ENCODE assay signal across 1 cellular context in the genomic region with DNA sequence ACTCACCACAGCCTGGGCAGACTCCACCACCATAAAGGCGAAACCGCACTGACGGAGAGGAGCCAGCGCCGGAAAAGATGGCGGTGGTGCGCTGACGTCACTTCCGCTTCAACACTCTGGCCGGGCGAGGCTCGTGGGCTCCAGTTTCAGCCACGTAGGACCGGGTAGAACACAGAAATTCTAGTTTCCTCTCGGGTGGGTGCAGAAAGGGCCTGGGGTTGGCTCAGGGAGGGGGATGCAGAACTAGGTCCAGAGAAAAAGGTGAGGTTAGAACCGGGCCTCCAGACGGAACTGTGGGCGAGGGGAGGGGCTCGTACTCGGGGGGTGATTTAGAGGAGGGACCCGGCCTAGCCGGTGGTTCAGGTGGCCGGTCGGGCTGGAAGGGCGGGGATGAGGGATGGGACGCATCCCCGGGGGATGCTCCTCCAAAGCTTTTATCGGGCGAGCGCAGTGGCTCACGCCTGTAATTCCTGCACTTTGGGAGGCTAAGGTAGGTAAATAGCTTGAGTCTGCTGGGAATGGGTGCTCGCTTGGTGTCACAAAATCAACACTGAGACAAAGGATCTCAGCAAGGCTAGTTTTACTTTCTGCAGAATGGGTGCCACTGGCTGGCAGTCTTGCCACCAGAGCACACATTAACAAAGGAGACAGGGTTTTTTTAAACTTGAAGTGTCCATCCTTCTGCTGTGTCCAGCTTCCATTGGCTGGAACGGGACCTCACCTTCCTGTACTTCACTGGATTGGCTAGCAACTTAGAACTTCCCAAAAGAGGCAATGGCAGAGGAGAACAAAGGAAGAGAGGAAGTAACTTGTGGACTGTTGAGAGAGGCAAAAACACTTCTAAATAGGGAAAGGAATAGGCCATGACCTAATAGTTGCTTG.
TF ChIP-seq lines count a peak whose summit lies in the region.

Gene ZNF561 (minus strand): TSS at position 77 of the 882 bp plus-strand sequence. CDS start 1,776 bp downstream, outside the sequence.

TF ChIP-seq in GM12878, 131 proteins besides CTCF, POLR2A, EP300 and RAD21 (continued from another document and continues in another):
- 0 out of 2 replicates have a peak, but pooled peaks have one; percentile 8 for TF ChIP-seq ZBTB33 (IDR thresholded peaks at IDR 0.05)
- no peak for TF ChIP-seq ZZZ3 (IDR thresholded peaks at IDR 0.05; ENCODE audit: control insufficient read depth, insufficient read length, low read depth)
- peak; percentile 32 to 43; a peak in 1 of 4 replicates for TF ChIP-seq IKZF2 (IDR thresholded peaks at IDR 0.05)
- TF ChIP-seq EZH2 (IDR thresholded peaks at IDR 0.05; ENCODE audit: borderline replicate concordance, control insufficient read depth, low read depth, low read length) = no peak
- TF ChIP-seq TAF1 (IDR thresholded peaks at IDR 0.05; ENCODE audit: borderline replicate concordance, low read depth, low read length) = peak; percentile 71
- peak; percentile 51 for TF ChIP-seq MEF2B (IDR thresholded peaks at IDR 0.05; ENCODE audit: partially characterized antibody, poor library complexity, severe bottlenecking)
- peak; percentile 77; the same call in 1 of the 2 replicates for TF ChIP-seq PML (IDR thresholded peaks at IDR 0.05; ENCODE audit: low read length)
- TF ChIP-seq CUX1 (IDR thresholded peaks at IDR 0.05; ENCODE audit: insufficient replicate concordance, low read depth, low read length) = peak; percentile 28
- TF ChIP-seq SRF (IDR thresholded peaks at IDR 0.05; ENCODE audit: low read depth in 2 of 2, low read length in 2 of 2) = peak in 1 of 2 experiments; percentile 74; a peak in 2 of 4 replicates
- TF ChIP-seq SMAD5 (IDR thresholded peaks at IDR 0.05; ENCODE audit: low read depth) = peak; percentile 69
- TF ChIP-seq REST (IDR thresholded peaks at IDR 0.05; ENCODE audit: low read depth, low read length) = no peak
- TF ChIP-seq, protein P1, sequence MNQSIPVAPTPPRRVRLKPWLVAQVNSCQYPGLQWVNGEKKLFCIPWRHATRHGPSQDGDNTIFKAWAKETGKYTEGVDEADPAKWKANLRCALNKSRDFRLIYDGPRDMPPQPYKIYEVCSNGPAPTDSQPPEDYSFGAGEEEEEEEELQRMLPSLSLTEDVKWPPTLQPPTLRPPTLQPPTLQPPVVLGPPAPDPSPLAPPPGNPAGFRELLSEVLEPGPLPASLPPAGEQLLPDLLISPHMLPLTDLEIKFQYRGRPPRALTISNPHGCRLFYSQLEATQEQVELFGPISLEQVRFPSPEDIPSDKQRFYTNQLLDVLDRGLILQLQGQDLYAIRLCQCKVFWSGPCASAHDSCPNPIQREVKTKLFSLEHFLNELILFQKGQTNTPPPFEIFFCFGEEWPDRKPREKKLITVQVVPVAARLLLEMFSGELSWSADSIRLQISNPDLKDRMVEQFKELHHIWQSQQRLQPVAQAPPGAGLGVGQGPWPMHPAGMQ (IDR thresholded peaks at IDR 0.05; ENCODE audit: borderline replicate concordance) = no peak
- TF ChIP-seq SREBF1 (IDR thresholded peaks at IDR 0.05; ENCODE audit: low read length) = peak; percentile 53
- TF ChIP-seq ZNF687 (IDR thresholded peaks at IDR 0.05) = peak; percentile 54; the same call in 1 of the 2 replicates
- TF ChIP-seq DPF2 (IDR thresholded peaks at IDR 0.05) = 0 out of 2 replicates have a peak, but pooled peaks have one; percentile 27
- TF ChIP-seq ZNF384 (IDR thresholded peaks at IDR 0.05; ENCODE audit: borderline replicate concordance, low read depth, low read length) = no peak
- TF ChIP-seq, protein P2, sequence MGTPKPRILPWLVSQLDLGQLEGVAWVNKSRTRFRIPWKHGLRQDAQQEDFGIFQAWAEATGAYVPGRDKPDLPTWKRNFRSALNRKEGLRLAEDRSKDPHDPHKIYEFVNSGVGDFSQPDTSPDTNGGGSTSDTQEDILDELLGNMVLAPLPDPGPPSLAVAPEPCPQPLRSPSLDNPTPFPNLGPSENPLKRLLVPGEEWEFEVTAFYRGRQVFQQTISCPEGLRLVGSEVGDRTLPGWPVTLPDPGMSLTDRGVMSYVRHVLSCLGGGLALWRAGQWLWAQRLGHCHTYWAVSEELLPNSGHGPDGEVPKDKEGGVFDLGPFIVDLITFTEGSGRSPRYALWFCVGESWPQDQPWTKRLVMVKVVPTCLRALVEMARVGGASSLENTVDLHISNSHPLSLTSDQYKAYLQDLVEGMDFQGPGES (IDR thresholded peaks at IDR 0.05) = 0 out of 2 replicates have a peak, but pooled peaks have one; percentile 9
- TF ChIP-seq ZBED1 (IDR thresholded peaks at IDR 0.05; ENCODE audit: borderline replicate concordance) = 0 out of 2 replicates have a peak, but pooled peaks have one; percentile 19
- TF ChIP-seq ZNF274 (IDR thresholded peaks at IDR 0.05; ENCODE audit: insufficient read depth, insufficient read length) = no peak
- peak; percentile 61 for TF ChIP-seq E4F1 (IDR thresholded peaks at IDR 0.05; ENCODE audit: borderline replicate concordance, partially characterized antibody)
